1 cellular context compared by ENCODE assay signal in the genomic region with DNA sequence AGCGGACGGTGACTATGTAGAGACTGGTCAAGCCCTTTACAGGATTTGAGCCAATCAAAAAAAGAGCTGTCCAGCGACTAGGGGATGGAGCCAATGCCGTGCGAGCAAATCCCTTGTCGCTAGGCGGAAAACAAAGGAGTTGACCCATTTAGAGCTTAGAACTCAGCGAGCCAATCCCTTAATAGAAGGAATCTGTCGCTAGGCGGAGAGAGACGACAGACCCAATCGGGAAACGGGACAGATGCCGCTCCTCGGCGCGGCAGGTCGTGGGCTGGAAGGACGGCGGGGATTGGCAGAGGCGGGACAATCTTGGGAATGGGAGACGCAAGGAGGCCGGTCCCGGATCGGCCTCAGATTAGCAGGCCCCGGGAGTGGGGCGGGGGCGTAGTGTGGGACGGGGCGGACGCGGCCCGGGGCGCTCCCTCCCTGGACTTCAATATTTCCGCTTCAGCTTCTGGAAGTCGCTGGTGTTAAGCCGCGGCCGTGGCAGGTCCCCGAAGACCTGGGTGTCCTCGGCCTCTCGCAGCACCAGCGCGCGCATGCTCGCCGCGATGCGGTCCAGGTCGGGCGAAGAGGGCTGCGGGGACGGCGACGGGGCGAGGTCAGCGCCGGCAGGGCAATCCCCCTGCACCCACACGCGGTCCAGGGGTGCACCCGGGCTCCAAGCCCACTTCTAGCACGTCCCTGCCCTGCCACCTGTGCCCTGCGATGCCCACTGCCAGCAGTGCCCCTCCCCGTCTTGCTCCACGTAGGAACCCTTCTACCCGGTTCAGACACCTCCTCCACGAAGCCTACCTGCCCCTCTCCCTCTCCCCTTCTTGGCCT.
A peak's percentile ranks its signal among the peaks of the same experiment; 100 is the strongest.
TF ChIP-seq lines count a peak whose summit lies in the region.

No MANE protein-coding gene starts in this region.

TF ChIP-seq in A549, 52 proteins besides CTCF, POLR2A, EP300 and RAD21 (continued from another document):
- TF ChIP-seq, protein P1, sequence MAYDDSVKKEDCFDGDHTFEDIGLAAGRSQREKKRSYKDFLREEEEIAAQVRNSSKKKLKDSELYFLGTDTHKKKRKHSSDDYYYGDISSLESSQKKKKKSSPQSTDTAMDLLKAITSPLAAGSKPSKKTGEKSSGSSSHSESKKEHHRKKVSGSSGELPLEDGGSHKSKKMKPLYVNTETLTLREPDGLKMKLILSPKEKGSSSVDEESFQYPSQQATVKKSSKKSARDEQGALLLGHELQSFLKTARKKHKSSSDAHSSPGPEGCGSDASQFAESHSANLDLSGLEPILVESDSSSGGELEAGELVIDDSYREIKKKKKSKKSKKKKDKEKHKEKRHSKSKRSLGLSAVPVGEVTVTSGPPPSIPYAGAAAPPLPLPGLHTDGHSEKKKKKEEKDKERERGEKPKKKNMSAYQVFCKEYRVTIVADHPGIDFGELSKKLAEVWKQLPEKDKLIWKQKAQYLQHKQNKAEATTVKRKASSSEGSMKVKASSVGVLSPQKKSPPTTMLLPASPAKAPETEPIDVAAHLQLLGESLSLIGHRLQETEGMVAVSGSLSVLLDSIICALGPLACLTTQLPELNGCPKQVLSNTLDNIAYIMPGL (CRISPR knock-in tag; IDR thresholded peaks at IDR 0.05; ENCODE audit: borderline replicate concordance), result no peak
- TF ChIP-seq MYC (IDR thresholded peaks at IDR 0.05; ENCODE audit: borderline replicate concordance, low read length) (0 out of 2 replicates have a peak, but pooled peaks have one; percentile 20), NR3C1 (IDR thresholded peaks at IDR 0.05) (no peak), KDM1A (IDR thresholded peaks at IDR 0.05; ENCODE audit: low read depth) (no peak), MAX (IDR thresholded peaks at IDR 0.05) (peak; percentile 87), TP53 (CRISPR knock-in tag; IDR thresholded peaks at IDR 0.05) (no peak), RNF2 (IDR thresholded peaks at IDR 0.05; ENCODE audit: borderline replicate concordance, low read depth) (peak; percentile 75; the same call in 1 of the 2 replicates), ZFP36 (IDR thresholded peaks at IDR 0.05; ENCODE audit: borderline replicate concordance, partially characterized antibody) (peak; percentile 96), HDAC2 (IDR thresholded peaks at IDR 0.05) (no peak), RARB (CRISPR knock-in tag; IDR thresholded peaks at IDR 0.05) (0 out of 2 replicates have a peak, but pooled peaks have one; percentile 30), ZSCAN20 (CRISPR knock-in tag; IDR thresholded peaks at IDR 0.05) (no peak), HEYL (CRISPR knock-in tag; IDR thresholded peaks at IDR 0.05) (no peak), TFCP2L1 (CRISPR knock-in tag; IDR thresholded peaks at IDR 0.05) (peak; percentile 59; the same call in 1 of the 2 replicates), SMC3 (IDR thresholded peaks at IDR 0.05) (no peak), ESRRA (IDR thresholded peaks at IDR 0.05; ENCODE audit: borderline replicate concordance, low read length) (no peak), HOXB13 (CRISPR knock-in tag; IDR thresholded peaks at IDR 0.05; ENCODE audit: low read depth) (no peak), RFX5 (IDR thresholded peaks at IDR 0.05) (peak; percentile 99), JUNB (IDR thresholded peaks at IDR 0.05) (no peak), JUN (IDR thresholded peaks at IDR 0.05) (peak; percentile 66 to 96; a peak in 4 of 5 replicates), EHF (CRISPR knock-in tag; IDR thresholded peaks at IDR 0.05) (no peak), CBX2 (IDR thresholded peaks at IDR 0.05; ENCODE audit: borderline replicate concordance, low read depth) (no peak), SREBF2 (IDR thresholded peaks at IDR 0.05) (peak; percentile 46), CHD2 (IDR thresholded peaks at IDR 0.05; ENCODE audit: low read length, partially characterized antibody) (no peak)
- TF ChIP-seq, protein P2, sequence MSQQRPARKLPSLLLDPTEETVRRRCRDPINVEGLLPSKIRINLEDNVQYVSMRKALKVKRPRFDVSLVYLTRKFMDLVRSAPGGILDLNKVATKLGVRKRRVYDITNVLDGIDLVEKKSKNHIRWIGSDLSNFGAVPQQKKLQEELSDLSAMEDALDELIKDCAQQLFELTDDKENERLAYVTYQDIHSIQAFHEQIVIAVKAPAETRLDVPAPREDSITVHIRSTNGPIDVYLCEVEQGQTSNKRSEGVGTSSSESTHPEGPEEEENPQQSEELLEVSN (IDR thresholded peaks at IDR 0.05; ENCODE audit: borderline replicate concordance, low read depth), result peak; percentile 79
